In the genomic region with DNA sequence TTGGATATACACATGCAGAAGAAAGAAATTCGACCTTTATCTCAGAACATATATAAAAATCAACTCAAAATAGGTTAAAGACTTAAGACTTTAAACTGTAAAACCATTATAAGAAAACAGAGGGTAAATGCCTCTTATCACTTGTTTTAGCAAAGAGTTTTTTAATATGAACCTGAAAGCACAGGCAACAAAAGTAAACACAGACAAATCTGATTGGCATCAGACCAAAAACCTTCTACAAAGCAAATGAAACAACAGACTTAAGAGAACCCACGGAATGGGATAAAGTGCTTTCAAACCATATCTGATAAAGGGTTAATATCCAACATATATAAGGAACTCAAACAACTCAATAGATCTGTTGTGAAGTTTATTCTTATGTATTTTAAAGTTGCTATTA, we compare ENCODE assay signal across 18 cellular contexts.
"Had no signal": no experiment of that assay in that cellular context is flagged by ENCODE, and none has a peak within 500 bp of the region (broad histone marks: within the 10 kb centered on the region; RNA-seq: fewer than 3 reads in every experiment).

No MANE protein-coding gene starts in this region.

- H3K4me3 ChIP-seq: ascending aorta, gastrocnemius medialis, smooth muscle cell, transverse colon had no signal

- DNase-seq: activated CD4-positive, alpha-beta T cell treated with anti-CD3 and anti-CD28 coated beads for 1 hour; activated CD4-positive, alpha-beta T cell treated with anti-CD3 and anti-CD28 coated beads, Interleukin-2, amount 50 U/mL, for 1 hour; activated CD8-positive, alpha-beta T cell treated with anti-CD3 and anti-CD28 coated beads, Interleukin-2, amount 10 ng/mL, durations not matched to agents 7 days and 5 days; activated gamma-delta T cell; brain microvascular endothelial cell; caudate nucleus; dermis blood vessel endothelial cell; effector CD8-positive, alpha-beta T cell; gastrocnemius medialis; hippocampal formation; stimulated activated CD4-positive, alpha-beta T cell treated with anti-CD3 and anti-CD28 coated beads, Interleukin-15, amount 100 ng/mL, for 24 hours; stimulated activated naive B cell treated with anti-CD40 and anti-IgM and Interleukin-4, amounts not matched to agents 10 μg/mL and 1 μg/mL and 100 μg/mL, for 72 hours; T-helper 9 cell; transverse colon had no signal

- ATAC-seq: activated CD8-positive, alpha-beta T cell treated with anti-CD3 and anti-CD28 coated beads, Interleukin-2, amount 10 ng/mL, durations not matched to agents 7 days and 5 days; activated naive CD4-positive, alpha-beta T cell treated with anti-CD3 and anti-CD28 coated beads, Interleukin-2, amount 50 U/mL, for 72 hours; gastrocnemius medialis; sciatic nerve; stimulated activated naive B cell treated with anti-CD40 and anti-IgM and Interleukin-4, amounts not matched to agents 10 μg/mL and 1 μg/mL and 100 μg/mL, for 72 hours had no signal
